10 cellular contexts compared by ENCODE assay signal in genomic region chr4:67483868-67484602, GRCh38.
DNase-seq lines count a peak whose midpoint lies in the region; ATAC-seq and TF ChIP-seq lines count a peak whose summit lies in the region.
"Had no signal": no experiment of that assay in that cellular context is flagged by ENCODE, and none has a peak within 500 bp of the region (broad histone marks: within the 10 kb centered on the region; RNA-seq: fewer than 3 reads in every experiment).

No MANE protein-coding gene starts in this region.

- POLR2A ChIA-PET in activated CD4-positive, alpha-beta memory T cell treated with anti-CD3 and anti-CD28 coated beads for 36 hours (lab: Charles Lee) = interaction anchor here (0.6 kb wide), 1 partner anchor 935 kb away, joined by 3 read pairs; no protein-coding TSS in a partner anchor
- POLR2A ChIA-PET in T-cell (lab: Charles Lee) = interaction anchor here in 1 of 2 donors (0.6 to 0.7 kb wide), 3 partner anchors 8 to 149 kb away, joined by 3 to 5 read pairs (median 3); no protein-coding TSS in a partner anchor

- DNase-seq in AG09309 (ENCODE audit: low read depth) (peak; percentile 4), H7 (peak; percentile 3), iPS DF 4.7 (ENCODE audit: extremely low read depth, low spot score) (peak; percentile 9), T-cell (no peak)
- no peak for DNase-seq in activated naive CD8-positive, alpha-beta T cell treated with anti-CD3 and anti-CD28 coated beads, Interleukin-2, amount 50 U/mL, for 24 hours
- DNase-seq in activated CD4-positive, alpha-beta memory T cell treated with anti-CD3 and anti-CD28 coated beads for 36 hours = no peak
- DNase-seq: cerebellar nuclear complex had no signal

- intact Hi-C loops in activated CD4-positive, alpha-beta memory T cell treated with anti-CD3 and anti-CD28 coated beads for 36 hours (cut with micrococcal nuclease) = no loop called here

- no peak overlapping the region for H3K27ac Mint-ChIP-seq in activated naive CD8-positive, alpha-beta T cell treated with anti-CD3 and anti-CD28 coated beads, Interleukin-2, amount 50 U/mL, for 24 hours
- no peak overlapping the region for H3K27ac Mint-ChIP-seq in activated CD4-positive, alpha-beta memory T cell treated with anti-CD3 and anti-CD28 coated beads for 36 hours
- H3K27ac Mint-ChIP-seq in T-cell = peak overlapping the region in 1 of 2 donors; percentile 39
- H3K27ac Mint-ChIP-seq: CD14-positive monocyte had no signal

- peaks cover 68% of the 10 kb centered on the region for H3K36me3 Mint-ChIP-seq in activated naive CD8-positive, alpha-beta T cell treated with anti-CD3 and anti-CD28 coated beads, Interleukin-2, amount 50 U/mL, for 24 hours (ENCODE audit: low read depth)
- H3K36me3 Mint-ChIP-seq in activated CD4-positive, alpha-beta memory T cell treated with anti-CD3 and anti-CD28 coated beads for 36 hours = peaks cover 62% of the 10 kb centered on the region
- peaks cover 78% of the 10 kb centered on the region for H3K36me3 Mint-ChIP-seq in T-cell

- no peaks in the 10 kb centered on the region for H3K27me3 Mint-ChIP-seq in activated naive CD8-positive, alpha-beta T cell treated with anti-CD3 and anti-CD28 coated beads, Interleukin-2, amount 50 U/mL, for 24 hours
- H3K27me3 Mint-ChIP-seq in activated CD4-positive, alpha-beta memory T cell treated with anti-CD3 and anti-CD28 coated beads for 36 hours = no peaks in the 10 kb centered on the region
- no peaks in the 10 kb centered on the region for H3K27me3 Mint-ChIP-seq in T-cell

- H3K4me3 ChIP-seq in AG09309 (ENCODE audit: control insufficient read depth, low read depth, low read length) (no peak overlapping the region), H7 (ENCODE audit: insufficient read depth, low read depth, low read length) (no peak overlapping the region)

- H3K36me3 ChIP-seq in H7 (replicated peaks; ENCODE audit: control insufficient read depth, insufficient read depth, low read length) = no peaks in the 10 kb centered on the region

- peaks cover 17% of the 10 kb centered on the region for H3K9me3 Mint-ChIP-seq in activated naive CD8-positive, alpha-beta T cell treated with anti-CD3 and anti-CD28 coated beads, Interleukin-2, amount 50 U/mL, for 24 hours
- H3K9me3 Mint-ChIP-seq in activated CD4-positive, alpha-beta memory T cell treated with anti-CD3 and anti-CD28 coated beads for 36 hours = peaks cover 20% of the 10 kb centered on the region
- peaks cover 7 to 15% (median 14%) of the 10 kb centered on the region in 3 donors for H3K9me3 Mint-ChIP-seq in T-cell

- no peak for TF ChIP-seq CTCF in AG09309 (IDR thresholded peaks at IDR 0.05; ENCODE audit: control insufficient read depth, insufficient read depth, low read depth, low read length, missing control alignments)

- peak; percentile 61 for ATAC-seq in activated naive CD8-positive, alpha-beta T cell treated with anti-CD3 and anti-CD28 coated beads, Interleukin-2, amount 50 U/mL, for 24 hours
- no peak for ATAC-seq in HG02884 (IDR thresholded peaks at IDR 0.05; ENCODE audit: unreplicated experiment)
- ATAC-seq in T-cell (replicated peaks in 1 of 4) = no peak
- ATAC-seq in HG03378 (IDR thresholded peaks at IDR 0.05; ENCODE audit: unreplicated experiment) = no peak

- no peaks in the 10 kb centered on the region for H3K27me3 ChIP-seq in H7 (ENCODE audit: control insufficient read depth, insufficient read depth, low read length)

- CTCF ChIA-PET in activated CD4-positive, alpha-beta memory T cell treated with anti-CD3 and anti-CD28 coated beads for 36 hours (lab: Charles Lee) = no interaction called here
- CTCF ChIA-PET in T-cell (lab: Charles Lee) = no interaction called here

- H3K4me3 Mint-ChIP-seq in activated naive CD8-positive, alpha-beta T cell treated with anti-CD3 and anti-CD28 coated beads, Interleukin-2, amount 50 U/mL, for 24 hours = no peak overlapping the region
- H3K4me3 Mint-ChIP-seq in activated CD4-positive, alpha-beta memory T cell treated with anti-CD3 and anti-CD28 coated beads for 36 hours = no peak overlapping the region
- H3K4me3 Mint-ChIP-seq in T-cell = no peak overlapping the region
- H3K4me3 Mint-ChIP-seq: CD14-positive monocyte had no signal

- H3K4me1 Mint-ChIP-seq in activated naive CD8-positive, alpha-beta T cell treated with anti-CD3 and anti-CD28 coated beads, Interleukin-2, amount 50 U/mL, for 24 hours = peaks cover 3% of the 10 kb centered on the region
- H3K4me1 Mint-ChIP-seq in activated CD4-positive, alpha-beta memory T cell treated with anti-CD3 and anti-CD28 coated beads for 36 hours (ENCODE audit: low read depth) = peaks cover 22% of the 10 kb centered on the region
- peaks cover 25 to 31% (median 28%) of the 10 kb centered on the region in 3 donors for H3K4me1 Mint-ChIP-seq in T-cell
- H3K4me1 Mint-ChIP-seq: CD14-positive monocyte had no signal

Comparison
In these comparisons a context has a peak if more than half of its experiments do, and no peak if none do; other contexts are left out.
1. DNase-seq: peak in AG09309 (single experiment), H7 (single experiment) and iPS DF 4.7 (single experiment); none in activated naive CD8-positive, alpha-beta T cell treated with anti-CD3 and anti-CD28 coated beads, Interleukin-2, amount 50 U/mL, for 24 hours (single experiment), activated CD4-positive, alpha-beta memory T cell treated with anti-CD3 and anti-CD28 coated beads for 36 hours (single experiment) and T-cell (0 of 34).